In genomic region chr17:64384253-64385186, GRCh38 we compare ENCODE assay signal across 1 cellular context.
TF ChIP-seq lines count a peak whose summit lies in the region.

No MANE protein-coding gene starts in this region.

TF ChIP-seq in HepG2, 621 proteins besides CTCF, POLR2A, EP300 and RAD21 (continued from another document and continues in another):
- TF ChIP-seq RBFOX2 (IDR thresholded peaks at IDR 0.05; ENCODE audit: low read depth, low read length): no peak
- TF ChIP-seq SAFB2 (CRISPR knock-in tag; IDR thresholded peaks at IDR 0.05; ENCODE audit: borderline replicate concordance, low read depth): no peak
- no peak for TF ChIP-seq ZNF83 (CRISPR knock-in tag; IDR thresholded peaks at IDR 0.05; ENCODE audit: borderline replicate concordance)
- TF ChIP-seq, protein P1, sequence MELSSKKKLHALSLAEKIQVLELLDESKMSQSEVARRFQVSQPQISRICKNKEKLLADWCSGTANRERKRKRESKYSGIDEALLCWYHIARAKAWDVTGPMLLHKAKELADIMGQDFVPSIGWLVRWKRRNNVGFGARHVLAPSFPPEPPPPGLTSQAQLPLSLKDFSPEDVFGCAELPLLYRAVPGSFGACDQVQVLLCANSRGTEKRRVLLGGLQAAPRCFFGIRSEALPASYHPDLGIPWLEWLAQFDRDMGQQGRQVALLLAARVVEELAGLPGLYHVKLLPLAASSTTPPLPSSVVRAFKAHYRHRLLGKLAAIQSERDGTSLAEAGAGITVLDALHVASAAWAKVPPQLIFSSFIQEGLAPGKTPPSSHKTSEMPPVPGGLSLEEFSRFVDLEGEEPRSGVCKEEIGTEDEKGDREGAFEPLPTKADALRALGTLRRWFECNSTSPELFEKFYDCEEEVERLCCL (CRISPR knock-in tag; IDR thresholded peaks at IDR 0.05; ENCODE audit: borderline replicate concordance): 0 out of 2 replicates have a peak, but pooled peaks have one; percentile 67
- TF ChIP-seq KLF11 (CRISPR knock-in tag; IDR thresholded peaks at IDR 0.05): peak; percentile 31; the same call in 1 of the 2 replicates
- no peak for TF ChIP-seq ADNP (CRISPR knock-in tag; IDR thresholded peaks at IDR 0.05)
- TF ChIP-seq ZNF17 (CRISPR knock-in tag; IDR thresholded peaks at IDR 0.05): no peak
- TF ChIP-seq REXO4 (CRISPR knock-in tag; IDR thresholded peaks at IDR 0.05; ENCODE audit: borderline replicate concordance): no peak
- no peak for TF ChIP-seq HNF1B (CRISPR knock-in tag; IDR thresholded peaks at IDR 0.05)
- TF ChIP-seq KLF16 (CRISPR knock-in tag; IDR thresholded peaks at IDR 0.05): peak in 1 of 2 experiments; percentile 0; a peak in 1 of 4 replicates
- no peak for TF ChIP-seq YY1 (IDR thresholded peaks at IDR 0.05; ENCODE audit: insufficient read depth, insufficient replicate concordance, low read depth, low read length)
- TF ChIP-seq, protein P2, sequence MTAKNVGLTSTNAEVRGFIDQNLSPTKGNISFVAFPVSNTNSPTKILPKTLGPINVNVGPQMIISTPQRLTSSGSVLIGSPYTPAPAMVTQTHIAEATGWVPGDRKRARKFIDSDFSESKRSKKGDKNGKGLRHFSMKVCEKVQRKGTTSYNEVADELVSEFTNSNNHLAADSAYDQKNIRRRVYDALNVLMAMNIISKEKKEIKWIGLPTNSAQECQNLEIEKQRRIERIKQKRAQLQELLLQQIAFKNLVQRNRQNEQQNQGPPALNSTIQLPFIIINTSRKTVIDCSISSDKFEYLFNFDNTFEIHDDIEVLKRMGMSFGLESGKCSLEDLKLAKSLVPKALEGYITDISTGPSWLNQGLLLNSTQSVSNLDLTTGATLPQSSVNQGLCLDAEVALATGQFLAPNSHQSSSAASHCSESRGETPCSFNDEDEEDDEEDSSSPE (CRISPR knock-in tag; IDR thresholded peaks at IDR 0.05): no peak
- TF ChIP-seq HIC2 (CRISPR knock-in tag; IDR thresholded peaks at IDR 0.05; ENCODE audit: low read depth): 0 out of 2 replicates have a peak, but pooled peaks have one; percentile 27
- no peak for TF ChIP-seq SPEN (CRISPR knock-in tag; IDR thresholded peaks at IDR 0.05; ENCODE audit: low read depth)
- TF ChIP-seq MAFG (CRISPR knock-in tag; IDR thresholded peaks at IDR 0.05): no peak
- no peak for TF ChIP-seq HOXD1 (CRISPR knock-in tag; IDR thresholded peaks at IDR 0.05)
- TF ChIP-seq PITX1 (CRISPR knock-in tag; IDR thresholded peaks at IDR 0.05): no peak
- TF ChIP-seq, protein P3, sequence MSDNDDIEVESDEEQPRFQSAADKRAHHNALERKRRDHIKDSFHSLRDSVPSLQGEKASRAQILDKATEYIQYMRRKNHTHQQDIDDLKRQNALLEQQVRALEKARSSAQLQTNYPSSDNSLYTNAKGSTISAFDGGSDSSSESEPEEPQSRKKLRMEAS (IDR thresholded peaks at IDR 0.05): peak; percentile 46; the same call in 1 of the 2 replicates
- no peak for TF ChIP-seq MTERF4 (CRISPR knock-in tag; IDR thresholded peaks at IDR 0.05)
- TF ChIP-seq, protein P4, sequence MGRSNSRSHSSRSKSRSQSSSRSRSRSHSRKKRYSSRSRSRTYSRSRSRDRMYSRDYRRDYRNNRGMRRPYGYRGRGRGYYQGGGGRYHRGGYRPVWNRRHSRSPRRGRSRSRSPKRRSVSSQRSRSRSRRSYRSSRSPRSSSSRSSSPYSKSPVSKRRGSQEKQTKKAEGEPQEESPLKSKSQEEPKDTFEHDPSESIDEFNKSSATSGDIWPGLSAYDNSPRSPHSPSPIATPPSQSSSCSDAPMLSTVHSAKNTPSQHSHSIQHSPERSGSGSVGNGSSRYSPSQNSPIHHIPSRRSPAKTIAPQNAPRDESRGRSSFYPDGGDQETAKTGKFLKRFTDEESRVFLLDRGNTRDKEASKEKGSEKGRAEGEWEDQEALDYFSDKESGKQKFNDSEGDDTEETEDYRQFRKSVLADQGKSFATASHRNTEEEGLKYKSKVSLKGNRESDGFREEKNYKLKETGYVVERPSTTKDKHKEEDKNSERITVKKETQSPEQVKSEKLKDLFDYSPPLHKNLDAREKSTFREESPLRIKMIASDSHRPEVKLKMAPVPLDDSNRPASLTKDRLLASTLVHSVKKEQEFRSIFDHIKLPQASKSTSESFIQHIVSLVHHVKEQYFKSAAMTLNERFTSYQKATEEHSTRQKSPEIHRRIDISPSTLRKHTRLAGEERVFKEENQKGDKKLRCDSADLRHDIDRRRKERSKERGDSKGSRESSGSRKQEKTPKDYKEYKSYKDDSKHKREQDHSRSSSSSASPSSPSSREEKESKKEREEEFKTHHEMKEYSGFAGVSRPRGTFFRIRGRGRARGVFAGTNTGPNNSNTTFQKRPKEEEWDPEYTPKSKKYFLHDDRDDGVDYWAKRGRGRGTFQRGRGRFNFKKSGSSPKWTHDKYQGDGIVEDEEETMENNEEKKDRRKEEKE (IDR thresholded peaks at IDR 0.05): no peak
- TF ChIP-seq TERF1 (CRISPR knock-in tag; IDR thresholded peaks at IDR 0.05): no peak
- TF ChIP-seq RBM22 (optimal IDR thresholded peaks at IDR 0.05; ENCODE audit: low read length): no peak
- TF ChIP-seq MEIS2 (CRISPR knock-in tag; IDR thresholded peaks at IDR 0.05): no peak
- no peak for TF ChIP-seq MIER2 (CRISPR knock-in tag; IDR thresholded peaks at IDR 0.05)
- peak; percentile 69; the same call in 1 of the 2 replicates for TF ChIP-seq HMG20A (CRISPR knock-in tag; IDR thresholded peaks at IDR 0.05; ENCODE audit: borderline replicate concordance)
- no peak for TF ChIP-seq SETDB1 (CRISPR knock-in tag; IDR thresholded peaks at IDR 0.05; ENCODE audit: borderline replicate concordance)
- no peak for TF ChIP-seq SP4 (CRISPR knock-in tag; IDR thresholded peaks at IDR 0.05)
- TF ChIP-seq, protein P5, sequence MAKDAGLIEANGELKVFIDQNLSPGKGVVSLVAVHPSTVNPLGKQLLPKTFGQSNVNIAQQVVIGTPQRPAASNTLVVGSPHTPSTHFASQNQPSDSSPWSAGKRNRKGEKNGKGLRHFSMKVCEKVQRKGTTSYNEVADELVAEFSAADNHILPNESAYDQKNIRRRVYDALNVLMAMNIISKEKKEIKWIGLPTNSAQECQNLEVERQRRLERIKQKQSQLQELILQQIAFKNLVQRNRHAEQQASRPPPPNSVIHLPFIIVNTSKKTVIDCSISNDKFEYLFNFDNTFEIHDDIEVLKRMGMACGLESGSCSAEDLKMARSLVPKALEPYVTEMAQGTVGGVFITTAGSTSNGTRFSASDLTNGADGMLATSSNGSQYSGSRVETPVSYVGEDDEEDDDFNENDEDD (CRISPR knock-in tag; IDR thresholded peaks at IDR 0.05; ENCODE audit: borderline replicate concordance): no peak
- TF ChIP-seq, protein P6, sequence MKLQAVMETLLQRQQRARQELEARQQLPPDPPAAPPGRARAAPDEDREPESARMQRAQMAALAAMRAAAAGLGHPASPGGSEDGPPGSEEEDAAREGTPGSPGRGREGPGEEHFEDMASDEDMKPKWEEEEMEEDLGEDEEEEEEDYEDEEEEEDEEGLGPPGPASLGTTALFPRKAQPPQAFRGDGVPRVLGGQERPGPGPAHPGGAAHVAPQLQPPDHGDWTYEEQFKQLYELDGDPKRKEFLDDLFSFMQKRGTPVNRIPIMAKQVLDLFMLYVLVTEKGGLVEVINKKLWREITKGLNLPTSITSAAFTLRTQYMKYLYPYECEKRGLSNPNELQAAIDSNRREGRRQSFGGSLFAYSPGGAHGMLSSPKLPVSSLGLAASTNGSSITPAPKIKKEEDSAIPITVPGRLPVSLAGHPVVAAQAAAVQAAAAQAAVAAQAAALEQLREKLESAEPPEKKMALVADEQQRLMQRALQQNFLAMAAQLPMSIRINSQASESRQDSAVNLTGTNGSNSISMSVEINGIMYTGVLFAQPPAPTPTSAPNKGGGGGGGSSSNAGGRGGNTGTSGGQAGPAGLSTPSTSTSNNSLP (IDR thresholded peaks at IDR 0.05; ENCODE audit: low read depth, low read length): no peak
- no peak for TF ChIP-seq GATAD1 (CRISPR knock-in tag; IDR thresholded peaks at IDR 0.05)
- TF ChIP-seq, protein P7, sequence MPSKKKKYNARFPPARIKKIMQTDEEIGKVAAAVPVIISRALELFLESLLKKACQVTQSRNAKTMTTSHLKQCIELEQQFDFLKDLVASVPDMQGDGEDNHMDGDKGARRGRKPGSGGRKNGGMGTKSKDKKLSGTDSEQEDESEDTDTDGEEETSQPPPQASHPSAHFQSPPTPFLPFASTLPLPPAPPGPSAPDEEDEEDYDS (CRISPR knock-in tag; IDR thresholded peaks at IDR 0.05): no peak
- TF ChIP-seq NCOA1 (CRISPR knock-in tag; IDR thresholded peaks at IDR 0.05): no peak
- no peak for TF ChIP-seq ZNF121 (CRISPR knock-in tag; IDR thresholded peaks at IDR 0.05)
- no peak for TF ChIP-seq HOXA9 (CRISPR knock-in tag; IDR thresholded peaks at IDR 0.05; ENCODE audit: borderline replicate concordance)
- TF ChIP-seq ZNF264 (CRISPR knock-in tag; IDR thresholded peaks at IDR 0.05): no peak
- 0 out of 2 replicates have a peak, but pooled peaks have one; percentile 22 for TF ChIP-seq ZNF205 (CRISPR knock-in tag; IDR thresholded peaks at IDR 0.05)
- no peak for TF ChIP-seq ZNF143 (CRISPR knock-in tag; IDR thresholded peaks at IDR 0.05)
- TF ChIP-seq, protein P8, sequence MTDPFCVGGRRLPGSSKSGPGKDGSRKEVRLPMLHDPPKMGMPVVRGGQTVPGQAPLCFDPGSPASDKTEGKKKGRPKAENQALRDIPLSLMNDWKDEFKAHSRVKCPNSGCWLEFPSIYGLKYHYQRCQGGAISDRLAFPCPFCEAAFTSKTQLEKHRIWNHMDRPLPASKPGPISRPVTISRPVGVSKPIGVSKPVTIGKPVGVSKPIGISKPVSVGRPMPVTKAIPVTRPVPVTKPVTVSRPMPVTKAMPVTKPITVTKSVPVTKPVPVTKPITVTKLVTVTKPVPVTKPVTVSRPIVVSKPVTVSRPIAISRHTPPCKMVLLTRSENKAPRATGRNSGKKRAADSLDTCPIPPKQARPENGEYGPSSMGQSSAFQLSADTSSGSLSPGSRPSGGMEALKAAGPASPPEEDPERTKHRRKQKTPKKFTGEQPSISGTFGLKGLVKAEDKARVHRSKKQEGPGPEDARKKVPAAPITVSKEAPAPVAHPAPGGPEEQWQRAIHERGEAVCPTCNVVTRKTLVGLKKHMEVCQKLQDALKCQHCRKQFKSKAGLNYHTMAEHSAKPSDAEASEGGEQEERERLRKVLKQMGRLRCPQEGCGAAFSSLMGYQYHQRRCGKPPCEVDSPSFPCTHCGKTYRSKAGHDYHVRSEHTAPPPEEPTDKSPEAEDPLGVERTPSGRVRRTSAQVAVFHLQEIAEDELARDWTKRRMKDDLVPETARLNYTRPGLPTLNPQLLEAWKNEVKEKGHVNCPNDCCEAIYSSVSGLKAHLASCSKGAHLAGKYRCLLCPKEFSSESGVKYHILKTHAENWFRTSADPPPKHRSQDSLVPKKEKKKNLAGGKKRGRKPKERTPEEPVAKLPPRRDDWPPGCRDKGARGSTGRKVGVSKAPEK (CRISPR knock-in tag; IDR thresholded peaks at IDR 0.05; ENCODE audit: borderline replicate concordance): no peak
- no peak for TF ChIP-seq SYNCRIP (IDR thresholded peaks at IDR 0.05; ENCODE audit: insufficient read depth, low read depth, low read length)
- no peak for TF ChIP-seq TGIF2 (CRISPR knock-in tag; IDR thresholded peaks at IDR 0.05)
- TF ChIP-seq THRA (CRISPR knock-in tag; IDR thresholded peaks at IDR 0.05; ENCODE audit: borderline replicate concordance): no peak
- TF ChIP-seq CBX1 (IDR thresholded peaks at IDR 0.05; ENCODE audit: low read depth): no peak
